ENCODE assay signal across 11 cellular contexts in the genomic region with DNA sequence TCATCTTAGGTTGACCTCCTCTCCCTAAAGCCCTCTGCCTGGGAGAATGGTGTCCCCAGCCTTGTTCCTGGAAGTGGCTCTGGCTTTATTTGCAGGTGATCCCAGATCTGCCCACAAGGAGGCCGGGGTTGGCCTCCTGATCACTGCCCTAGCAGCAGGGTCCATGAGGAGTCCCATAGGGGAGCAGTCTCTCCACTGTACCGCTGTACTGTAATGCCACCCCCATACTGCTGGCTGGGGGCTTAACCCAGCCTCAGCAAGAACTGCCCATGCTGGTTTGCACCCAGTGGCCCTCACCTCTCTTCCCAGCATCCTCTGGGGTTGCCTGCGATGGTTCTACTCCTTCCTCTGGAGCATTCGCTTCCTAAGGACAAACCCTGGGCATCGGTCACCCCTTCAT. TPM values are rescaled to one million over a fixed set of nuclear protein-coding genes. Genes with fewer than 3 reads are reported as not detected.
DNase-seq lines count a peak whose midpoint lies in the region; TF ChIP-seq lines count a peak whose summit lies in the region.
"Had no signal": no experiment of that assay in that cellular context is flagged by ENCODE, and none has a peak within 500 bp of the region (broad histone marks: within the 10 kb centered on the region; RNA-seq: fewer than 3 reads in every experiment).

No MANE protein-coding gene starts in this region.

- H2BK120ac ChIP-seq in neuronal stem cell (ENCODE audit: low read depth, low read length) = no peak overlapping the region

- H3K79me1 ChIP-seq in neuronal stem cell (ENCODE audit: low read depth, low read length) = no peaks in the 10 kb centered on the region

- H3K4me1 ChIP-seq in Loucy (ENCODE audit: insufficient read depth, low read length, poor library complexity, severe bottlenecking) (peaks cover 86% of the 10 kb centered on the region), neuronal stem cell (ENCODE audit: control insufficient read depth in 2 of 2, insufficient read depth in 1 of 2, low read depth in 1 of 2, low read length in 2 of 2) (peaks cover 25 to 52% of the 10 kb centered on the region in 2 donors), uterus (no peaks in the 10 kb centered on the region)

- H2BK12ac ChIP-seq in neuronal stem cell (ENCODE audit: low read length) = no peak overlapping the region

- H3K9me3 ChIP-seq in Loucy (ENCODE audit: insufficient read depth, low read depth, low read length) = no peaks in the 10 kb centered on the region
- no peaks in the 10 kb centered on the region for H3K9me3 ChIP-seq in neuronal stem cell (replicated peaks in 1 of 2; ENCODE audit: control insufficient read depth in 2 of 2, insufficient read depth in 1 of 2, low read depth in 1 of 2, low read length in 2 of 2)
- no peaks in the 10 kb centered on the region for H3K9me3 ChIP-seq in uterus
- H3K9me3 ChIP-seq: adrenal gland had no signal

- H3K14ac ChIP-seq in neuronal stem cell (ENCODE audit: low read length) = no peak overlapping the region

- H3K4me2 ChIP-seq in Loucy (ENCODE audit: low read depth, low read length, poor library complexity, severe bottlenecking) (peak overlapping the region; percentile 79), neuronal stem cell (ENCODE audit: insufficient read depth, low read length, poor library complexity, severe bottlenecking) (no peak overlapping the region)

- H2BK5ac ChIP-seq in neuronal stem cell (ENCODE audit: low read length) = no peak overlapping the region

- no peak overlapping the region for H2BK15ac ChIP-seq in neuronal stem cell (ENCODE audit: low read length)

- H2AFZ ChIP-seq in Loucy (ENCODE audit: low read length) (no peak overlapping the region), neuronal stem cell (ENCODE audit: low read length) (no peak overlapping the region)

- no peak overlapping the region for H4K91ac ChIP-seq in neuronal stem cell (ENCODE audit: low read depth, low read length, poor library complexity)

- H3K4me3 ChIP-seq in Loucy (ENCODE audit: low read length, poor library complexity, severe bottlenecking) (peak overlapping the region; percentile 46), choroid plexus epithelial cell (ENCODE audit: low read depth, low read length) (no peak overlapping the region), neuronal stem cell (ENCODE audit: low read length in 2 of 2) (no peak overlapping the region), uterus (no peak overlapping the region)
- H3K4me3 ChIP-seq: adrenal gland had no signal

- H3K79me2 ChIP-seq in Loucy (ENCODE audit: insufficient read depth, low read length) = peaks cover 23% of the 10 kb centered on the region; the same call in 1 of the 2 replicates

- no peak for DNase-seq in choroid plexus epithelial cell (ENCODE audit: low read depth)
- DNase-seq in neuronal stem cell (ENCODE audit: low spot score) = no peak
- DNase-seq in NCI-H128 (lab: John Stamatoyannopoulos, UW; ENCODE audit: unreplicated experiment) = no peak
- DNase-seq in KG1 (lab: John Stamatoyannopoulos, UW) = no peak
- DNase-seq in uterus = no peak
- no peak for DNase-seq in occipital lobe (lab: John Stamatoyannopoulos, UW)
- DNase-seq: NCI-H187 treated with DMSO at 0.1 percent for 48 hours, trophoblast cell had no signal

- peak overlapping the region; percentile 15 for H3K18ac ChIP-seq in neuronal stem cell (ENCODE audit: low read length)

- H3K27me3 ChIP-seq in Loucy (ENCODE audit: insufficient read depth, low read length, poor library complexity, severe bottlenecking) (no peaks in the 10 kb centered on the region), neuronal stem cell (ENCODE audit: control insufficient read depth in 3 of 3, insufficient read depth in 3 of 3, low read depth in 1 of 3, low read length in 3 of 3) (no peaks in the 10 kb centered on the region), uterus (no peaks in the 10 kb centered on the region)
- H3K27me3 ChIP-seq: adrenal gland had no signal

- H2AK5ac ChIP-seq in neuronal stem cell (ENCODE audit: low read depth, low read length) = peak overlapping the region; percentile 34

- H3K9me2 ChIP-seq in Loucy (replicated peaks; ENCODE audit: low read depth, low read length) = no peaks in the 10 kb centered on the region

- H4K8ac ChIP-seq in neuronal stem cell (ENCODE audit: low read depth, low read length) = no peak overlapping the region

- no peaks in the 10 kb centered on the region for H4K20me1 ChIP-seq in Loucy (ENCODE audit: insufficient read depth, low read length, poor library complexity, severe bottlenecking)

- H3K23ac ChIP-seq in neuronal stem cell (ENCODE audit: low read depth, low read length, poor library complexity) = no peak overlapping the region

- H3K9ac ChIP-seq in Loucy (ENCODE audit: low read depth, low read length, poor library complexity, severe bottlenecking) (peak overlapping the region; percentile 83), neuronal stem cell (ENCODE audit: low read depth, low read length, poor library complexity) (no peak overlapping the region)

- no peak overlapping the region for H3K27ac ChIP-seq in neuronal stem cell (replicated peaks; ENCODE audit: low read length)
- no peak overlapping the region for H3K27ac ChIP-seq in uterus

- H3K4ac ChIP-seq in neuronal stem cell (ENCODE audit: low read length) = no peak overlapping the region

- TF ChIP-seq POLR2A in uterus (IDR thresholded peaks at IDR 0.05) = no peak

- H3F3A ChIP-seq in Loucy (ENCODE audit: low read depth) = peaks cover 12% of the 10 kb centered on the region

- WGBS in neuronal stem cell (ENCODE audit: extremely low coverage in 2 of 2, insufficient read length in 2 of 2, insufficient replicate concordance in 1 of 2), 2 donors = no CpG with 5 or more reads among the region's 5 CpGs

- H3K36me3 ChIP-seq in Loucy (ENCODE audit: insufficient read depth, low read length) (peaks cover 7% of the 10 kb centered on the region; the same call in 1 of the 2 replicates), neuronal stem cell (replicated peaks in 1 of 2; ENCODE audit: control insufficient read depth in 2 of 2, insufficient read depth in 2 of 2, low read length in 2 of 2) (peaks cover 2 to 50% of the 10 kb centered on the region in 2 donors), uterus (no peaks in the 10 kb centered on the region)
- H3K36me3 ChIP-seq: adrenal gland had no signal

- TF ChIP-seq CTCF in GM12872 (IDR thresholded peaks at IDR 0.05; ENCODE audit: insufficient read depth, low read depth, low read length) (peak; percentile 40; the same call in 1 of the 3 replicates), Loucy (conservative IDR thresholded peaks at IDR 0.05; ENCODE audit: low read length) (peak; percentile 54), choroid plexus epithelial cell (conservative IDR thresholded peaks at IDR 0.05; ENCODE audit: low read depth, low read length) (peak; percentile 37), uterus (IDR thresholded peaks at IDR 0.05) (no peak)

- intact Hi-C loops in uterus (cut with DNase I; ENCODE audit: low total_unique reads) = no loop called here

RNA-seq across cellular contexts. Expression of gene PSME3IP1, which starts 39.1 kb away (rescaled TPM):
- polyA plus RNA-seq in neuronal stem cell (2013, experiment 1 of 2) = 113 TPM
- polyA plus RNA-seq in neuronal stem cell (2013, experiment 2 of 2) = 110 TPM
- total RNA-seq in uterus (100 to 1,000 TPM in 1 of 4 donors, 10 to 100 TPM in 3; 45.3 to 323 (median 75.1) TPM), occipital lobe (104 TPM)

RNA-seq across cellular contexts. Expression of gene RSPRY1, which starts 39.4 kb away (rescaled TPM):
- polyA plus RNA-seq in neuronal stem cell (2013, experiment 1 of 2) = 50.6 TPM
- 55.6 TPM for polyA plus RNA-seq in neuronal stem cell (2013, experiment 2 of 2)
- 10 to 100 TPM; 27.9 to 77.7 (median 53.2) TPM for total RNA-seq in uterus
- 75.5 TPM for total RNA-seq in occipital lobe

RNA-seq across cellular contexts. Expression of gene CPNE2, which starts 54.4 kb away (rescaled TPM):
- polyA plus RNA-seq in neuronal stem cell (2013, experiment 1 of 2) = 60.5 TPM
- 61.7 TPM for polyA plus RNA-seq in neuronal stem cell (2013, experiment 2 of 2)
- total RNA-seq in uterus = 10 to 100 TPM; 25.1 to 41.4 (median 40.6) TPM
- total RNA-seq in occipital lobe = 40.6 TPM

Comparison
In these comparisons a context has a peak if more than half of its experiments do, and no peak if none do; other contexts are left out.
1. CTCF ChIP-seq: peak in GM12872 (single experiment), Loucy (single experiment) and choroid plexus epithelial cell (single experiment); none in uterus (0 of 4).